ENCODE assay signal across 24 cellular contexts in genomic region chr13:112730157-112730671, GRCh38. TPM values are rescaled to one million over a fixed set of nuclear protein-coding genes. Genes with fewer than 3 reads are reported as not detected.
DNase-seq lines count a peak whose midpoint lies in the region; ATAC-seq and TF ChIP-seq lines count a peak whose summit lies in the region.
"Had no signal": no experiment of that assay in that cellular context is flagged by ENCODE, and none has a peak within 500 bp of the region (broad histone marks: within the 10 kb centered on the region; RNA-seq: fewer than 3 reads in every experiment).

No MANE protein-coding gene starts in this region.

- 89 to 94% (median 93%) methylated on average over 21 of the region's 21 CpGs for WGBS in spleen, 5 donors

- DNase-seq in SK-MEL-5 (ENCODE audit: low read depth, low spot score): peak; percentile 20
- peak; percentile 64 for DNase-seq in Right ventricle myocardium superior
- DNase-seq in neural crest cell (ENCODE audit: low read depth, low spot score): no peak
- peak; percentile 54 for DNase-seq in spleen
- no peak for DNase-seq in activated gamma-delta T cell treated with Interleukin-2 at 50 U/mL for 16 hours
- no peak for DNase-seq in GM20000 (ENCODE audit: low spot score)
- no peak for DNase-seq in D341Med (ENCODE audit: low spot score)
- DNase-seq: activated CD4-positive, alpha-beta T cell treated with anti-CD3 and anti-CD28 coated beads, Interleukin-2, amount 50 U/mL, for 1 hour; effector memory CD8-positive, alpha-beta T cell; EL; esophagus squamous epithelium; MM.1S; NCI-H1436; NCI-H510A; SK-N-SH; stimulated activated CD4-positive, alpha-beta T cell treated with anti-CD3 and anti-CD28 coated beads, Interleukin-4, amount 100 ng/mL, for 24 hours had no signal

- H3K27me3 Mint-ChIP-seq in neural crest cell (ENCODE audit: low read depth): no peaks in the 10 kb centered on the region
- H3K27me3 Mint-ChIP-seq: effector memory CD8-positive, alpha-beta T cell; natural killer cell treated with Interleukin-12 subunit alpha and Interleukin-12 subunit beta and Interleukin-15 and Interleukin-18, amount 100 ng/mL, for 72 hours; stimulated activated naive CD8-positive, alpha-beta T cell treated with anti-CD3 and anti-CD28 coated beads, Interleukin-15, Interleukin-2, amounts not matched to agents 100 ng/mL and 50 ng/mL, for 24 hours had no signal

- TF ChIP-seq CTCF in neural crest cell (conservative IDR thresholded peaks at IDR 0.05): no peak
- TF ChIP-seq CTCF in spleen (IDR thresholded peaks at IDR 0.05 in 8 of 11, conservative IDR thresholded peaks at IDR 0.05 in 3 of 11): no peak
- no peak for TF ChIP-seq CTCF in GM20000 (IDR thresholded peaks at IDR 0.05; ENCODE audit: extremely low read depth, missing control alignments)

- in situ Hi-C loops in SK-MEL-5 (cut with HindIII; ENCODE audit: low pct_unique_long_range_greater_than_20kb, low sequenced_read_pairs): no loop called here

- ATAC-seq in Right ventricle myocardium superior (ENCODE audit: poor library complexity): peak; percentile 78
- ATAC-seq: effector memory CD8-positive, alpha-beta T cell had no signal

- TF ChIP-seq POLR2A in spleen (IDR thresholded peaks at IDR 0.05): no peak

- H3K27ac ChIP-seq in spleen: no peak overlapping the region
- H3K27ac ChIP-seq: C4-2B, esophagus squamous epithelium, prostate gland, VCaP had no signal

- H3K4me1 ChIP-seq in spleen: peaks cover 0 to 17% (median 12%) of the 10 kb centered on the region in 6 donors
- H3K4me1 ChIP-seq: HAP-1, prostate gland had no signal

- H3K4me3 Mint-ChIP-seq in neural crest cell: no peak overlapping the region
- H3K4me3 Mint-ChIP-seq: effector memory CD8-positive, alpha-beta T cell; natural killer cell treated with Interleukin-12 subunit alpha and Interleukin-12 subunit beta and Interleukin-15 and Interleukin-18, amount 100 ng/mL, for 72 hours; stimulated activated naive CD8-positive, alpha-beta T cell treated with anti-CD3 and anti-CD28 coated beads, Interleukin-15, Interleukin-2, amounts not matched to agents 100 ng/mL and 50 ng/mL, for 24 hours; T-helper 2 cell treated with Interferon-gamma antibody and Interleukin-4, amounts not matched to agents 5 μg/mL and 100 μg/mL, for 36 hours had no signal

- peak overlapping the region; percentile 67 for H3K27ac Mint-ChIP-seq in neural crest cell (ENCODE audit: unreplicated experiment)
- H3K27ac Mint-ChIP-seq: effector memory CD8-positive, alpha-beta T cell; natural killer cell treated with Interleukin-12 subunit alpha and Interleukin-12 subunit beta and Interleukin-15 and Interleukin-18, amount 100 ng/mL, for 72 hours; stimulated activated naive CD8-positive, alpha-beta T cell treated with anti-CD3 and anti-CD28 coated beads, Interleukin-15, Interleukin-2, amounts not matched to agents 100 ng/mL and 50 ng/mL, for 24 hours; T-helper 2 cell treated with Interferon-gamma antibody and Interleukin-4, amounts not matched to agents 5 μg/mL and 100 μg/mL, for 36 hours had no signal

- H3K9me3 ChIP-seq in spleen: no peaks in the 10 kb centered on the region
- H3K9me3 ChIP-seq: esophagus squamous epithelium, HAP-1, prostate gland, SK-N-SH had no signal

- H3K36me3 ChIP-seq in spleen: peaks cover 0 to 22% (median 0%) of the 10 kb centered on the region in 6 donors
- H3K36me3 ChIP-seq: esophagus squamous epithelium, HAP-1, prostate gland had no signal

- H3K27me3 ChIP-seq in spleen (replicated peaks in 1 of 7): no peaks in the 10 kb centered on the region
- H3K27me3 ChIP-seq: esophagus squamous epithelium had no signal

- intact Hi-C loops in Right ventricle myocardium superior (cut with DNase I) (loop anchor here (5.0 kb wide), 1 partner anchor 38 kb away; the partner anchor contains the start of gene ATP11A), spleen (cut with DNase I; ENCODE audit: low total_unique reads) (no loop called here)

- no peaks in the 10 kb centered on the region for H3K36me3 Mint-ChIP-seq in neural crest cell (ENCODE audit: low read depth)
- H3K36me3 Mint-ChIP-seq: brain; natural killer cell treated with Interleukin-12 subunit alpha and Interleukin-12 subunit beta and Interleukin-15 and Interleukin-18, amount 100 ng/mL, for 72 hours had no signal

- H3K4me1 Mint-ChIP-seq in neural crest cell: peaks cover 66% of the 10 kb centered on the region

- H3K9me3 Mint-ChIP-seq in neural crest cell: no peaks in the 10 kb centered on the region
- H3K9me3 Mint-ChIP-seq: brain; effector memory CD8-positive, alpha-beta T cell; natural killer cell treated with Interleukin-12 subunit alpha and Interleukin-12 subunit beta and Interleukin-15 and Interleukin-18, amount 100 ng/mL, for 72 hours; stimulated activated naive CD8-positive, alpha-beta T cell treated with anti-CD3 and anti-CD28 coated beads, Interleukin-15, Interleukin-2, amounts not matched to agents 100 ng/mL and 50 ng/mL, for 24 hours; T-helper 2 cell treated with Interferon-gamma antibody and Interleukin-4, amounts not matched to agents 5 μg/mL and 100 μg/mL, for 36 hours had no signal

- no peak overlapping the region for H3K4me3 ChIP-seq in spleen
- H3K4me3 ChIP-seq: esophagus squamous epithelium, HAP-1, prostate gland had no signal

RNA-seq across cellular contexts. Expression of gene ATP11A, which starts 40.4 kb away (rescaled TPM):
- total RNA-seq in SK-MEL-5 (2014; rRNA removed; shearing (Covaris generic)): 14.4 and 14.9 TPM in 2 replicates
- polyA plus RNA-seq in SK-MEL-5 (2015; cell fraction: cytosol; rRNA removed): 67.8 and 104 TPM in 2 replicates
- polyA plus RNA-seq in SK-MEL-5 (2015; cell fraction: nucleus; rRNA removed): 111 and 156 TPM in 2 replicates
- total RNA-seq in Right ventricle myocardium superior: 73.6 TPM
- 97.4 and 99.1 TPM in 2 replicates for total RNA-seq in neural crest cell
- total RNA-seq in spleen: 10 to 100 TPM; 57.3 to 91.3 (median 65.0) TPM
- polyA plus RNA-seq in spleen: 1 to 10 TPM; 2.7 to 5.5 (median 3.0) TPM

Comparison
In these comparisons a context has a peak if more than half of its experiments do, and no peak if none do; other contexts are left out.
1. DNase-seq: peak in SK-MEL-5 (single experiment), Right ventricle myocardium superior (single experiment) and spleen (single experiment); none in neural crest cell (single experiment), activated gamma-delta T cell treated with Interleukin-2 at 50 U/mL for 16 hours (single experiment), GM20000 (single experiment) and D341Med (single experiment).